Comparison of ENCODE assay signal across 17 cellular contexts in genomic region chr20:63795178-63795830, GRCh38.
"Had no signal": no experiment of that assay in that cellular context is flagged by ENCODE, and none has a peak within 500 bp of the region (broad histone marks: within the 10 kb centered on the region; RNA-seq: fewer than 3 reads in every experiment).

No MANE protein-coding gene starts in this region.

- H3K27ac ChIP-seq: breast epithelium, esophagus muscularis mucosa, gastrocnemius medialis, left ventricle myocardium inferior, sigmoid colon, transverse colon, uterus had no signal

- H3K4me3 Mint-ChIP-seq: activated CD8-positive, alpha-beta T cell treated with anti-CD3 and anti-CD28 coated beads, Interleukin-2, amount 10 ng/mL, durations not matched to agents 7 days and 5 days; activated T-helper 1 cell treated with anti-CD3 and anti-CD28 coated beads, Interleukin-12 subunit alpha, Interleukin-12 subunit beta, Interleukin-2, Interleukin-4 antibody, amounts not matched to agents 30 ng/mL and 10 ng/mL and 1 ng/mL, durations not matched to agents 14 hours and 24 hours and 36 hours; central memory CD8-positive, alpha-beta T cell; neural crest cell; stimulated activated naive B cell treated with anti-CD40 and anti-IgM and Interleukin-4, amounts not matched to agents 10 μg/mL and 1 μg/mL and 100 μg/mL, for 72 hours had no signal

- H3K36me3 Mint-ChIP-seq: activated naive CD4-positive, alpha-beta T cell treated with anti-CD3 and anti-CD28 coated beads, Interleukin-2, amount 50 U/mL, for 72 hours; stimulated activated naive B cell treated with anti-CD40 and anti-IgM and Interleukin-4, amounts not matched to agents 10 μg/mL and 1 μg/mL and 100 μg/mL, for 72 hours had no signal

- H3K4me1 Mint-ChIP-seq: central memory CD8-positive, alpha-beta T cell had no signal

- DNase-seq: gastrocnemius medialis, hippocampal formation, kidney glomerular epithelial cell, posterior cingulate gyrus, sigmoid colon, uterus had no signal

- H3K27me3 ChIP-seq: breast epithelium, esophagus muscularis mucosa, gastrocnemius medialis, transverse colon, uterus had no signal

- H3K4me3 ChIP-seq: breast epithelium, esophagus muscularis mucosa, gastrocnemius medialis, left ventricle myocardium inferior, sigmoid colon, smooth muscle cell, transverse colon, uterus had no signal

- H3K9me3 ChIP-seq: breast epithelium, esophagus muscularis mucosa, gastrocnemius medialis, left ventricle myocardium inferior, sigmoid colon, transverse colon, uterus had no signal

- H3K36me3 ChIP-seq: breast epithelium, sigmoid colon, transverse colon, uterus had no signal

- H3K4me2 ChIP-seq: smooth muscle cell had no signal

- H3K9me3 Mint-ChIP-seq: activated naive CD4-positive, alpha-beta T cell treated with anti-CD3 and anti-CD28 coated beads, Interleukin-2, amount 50 U/mL, for 72 hours; activated T-helper 1 cell treated with anti-CD3 and anti-CD28 coated beads, Interleukin-12 subunit alpha, Interleukin-12 subunit beta, Interleukin-2, Interleukin-4 antibody, amounts not matched to agents 30 ng/mL and 10 ng/mL and 1 ng/mL, durations not matched to agents 14 hours and 24 hours and 36 hours; central memory CD8-positive, alpha-beta T cell; neural crest cell had no signal

- H3K4me1 ChIP-seq: breast epithelium, gastrocnemius medialis, sigmoid colon, transverse colon, uterus had no signal

- H3K27ac Mint-ChIP-seq: activated CD8-positive, alpha-beta T cell treated with anti-CD3 and anti-CD28 coated beads, Interleukin-2, amount 10 ng/mL, durations not matched to agents 7 days and 5 days; activated naive CD4-positive, alpha-beta T cell treated with anti-CD3 and anti-CD28 coated beads, Interleukin-2, amount 50 U/mL, for 72 hours; activated T-helper 1 cell treated with anti-CD3 and anti-CD28 coated beads, Interleukin-12 subunit alpha, Interleukin-12 subunit beta, Interleukin-2, Interleukin-4 antibody, amounts not matched to agents 30 ng/mL and 10 ng/mL and 1 ng/mL, durations not matched to agents 14 hours and 24 hours and 36 hours; stimulated activated naive B cell treated with anti-CD40 and anti-IgM and Interleukin-4, amounts not matched to agents 10 μg/mL and 1 μg/mL and 100 μg/mL, for 72 hours had no signal
